Comparison of ENCODE assay signal across 8 cellular contexts in genomic region chr7:73828107-73828803, GRCh38. TPM values are rescaled to one million over a fixed set of nuclear protein-coding genes. Genes with fewer than 3 reads are reported as not detected.
DNase-seq lines count a peak whose midpoint lies in the region; ATAC-seq and TF ChIP-seq lines count a peak whose summit lies in the region.

No MANE protein-coding gene starts in this region.

- no peaks in the 10 kb centered on the region for H3K9me3 Mint-ChIP-seq in stimulated activated naive B cell treated with anti-CD40 and anti-IgM and Interleukin-4, amounts not matched to agents 10 μg/mL and 1 μg/mL and 100 μg/mL, for 72 hours
- no peaks in the 10 kb centered on the region for H3K9me3 Mint-ChIP-seq in activated T-cell treated with anti-CD3 and anti-CD28 coated beads, Interleukin-2, amount 50 U/mL, for 24 hours

- H3K4me3 ChIP-seq in fibroblast of villous mesenchyme (ENCODE audit: low read depth, low read length) = no peak overlapping the region

- no peak overlapping the region for H3K27ac Mint-ChIP-seq in stimulated activated naive B cell treated with anti-CD40 and anti-IgM and Interleukin-4, amounts not matched to agents 10 μg/mL and 1 μg/mL and 100 μg/mL, for 72 hours
- no peak overlapping the region for H3K27ac Mint-ChIP-seq in activated T-cell treated with anti-CD3 and anti-CD28 coated beads, Interleukin-2, amount 50 U/mL, for 24 hours

- no peak overlapping the region for H3K4me3 Mint-ChIP-seq in stimulated activated naive B cell treated with anti-CD40 and anti-IgM and Interleukin-4, amounts not matched to agents 10 μg/mL and 1 μg/mL and 100 μg/mL, for 72 hours
- H3K4me3 Mint-ChIP-seq in activated T-cell treated with anti-CD3 and anti-CD28 coated beads, Interleukin-2, amount 50 U/mL, for 24 hours = no peak overlapping the region

- ATAC-seq in stimulated activated naive B cell treated with anti-CD40 and anti-IgM and Interleukin-4, amounts not matched to agents 10 μg/mL and 1 μg/mL and 100 μg/mL, for 72 hours (replicated peaks) = peak; percentile 62 to 76
- ATAC-seq in GM21825 (IDR thresholded peaks at IDR 0.05; ENCODE audit: unreplicated experiment) = no peak
- no peak for ATAC-seq in GM21526 (IDR thresholded peaks at IDR 0.05; ENCODE audit: low FRiP score, unreplicated experiment)

- peak; percentile 100 for DNase-seq in DMS53 treated with DMSO at 0.1 percent for 48 hours (lab: John Stamatoyannopoulos, UW; ENCODE audit: unreplicated experiment)
- DNase-seq in NCI-H1092 (lab: John Stamatoyannopoulos, UW) = peak; percentile 94
- peak; percentile 100 for DNase-seq in SW480 (ENCODE audit: low spot score)
- peak; percentile 72 for DNase-seq in fibroblast of villous mesenchyme (ENCODE audit: low read depth)
- DNase-seq in stimulated activated naive B cell treated with anti-CD40 and anti-IgM and Interleukin-4, amounts not matched to agents 10 μg/mL and 1 μg/mL and 100 μg/mL, for 72 hours = no peak
- DNase-seq in activated T-cell treated with anti-CD3 and anti-CD28 coated beads, Interleukin-2, amount 50 U/mL, for 24 hours = no peak

- peaks cover 25 to 39% of the 10 kb centered on the region in 2 donors for H3K4me1 Mint-ChIP-seq in stimulated activated naive B cell treated with anti-CD40 and anti-IgM and Interleukin-4, amounts not matched to agents 10 μg/mL and 1 μg/mL and 100 μg/mL, for 72 hours
- H3K4me1 Mint-ChIP-seq in activated T-cell treated with anti-CD3 and anti-CD28 coated beads, Interleukin-2, amount 50 U/mL, for 24 hours (ENCODE audit: low read depth) = peaks cover 32% of the 10 kb centered on the region

- no peak for TF ChIP-seq CTCF in fibroblast of villous mesenchyme (IDR thresholded peaks at IDR 0.05; ENCODE audit: insufficient read depth, low read depth, low read length)

- H3K36me3 Mint-ChIP-seq in stimulated activated naive B cell treated with anti-CD40 and anti-IgM and Interleukin-4, amounts not matched to agents 10 μg/mL and 1 μg/mL and 100 μg/mL, for 72 hours = no peaks in the 10 kb centered on the region
- no peaks in the 10 kb centered on the region for H3K36me3 Mint-ChIP-seq in activated T-cell treated with anti-CD3 and anti-CD28 coated beads, Interleukin-2, amount 50 U/mL, for 24 hours (ENCODE audit: low read depth)

- H3K27me3 Mint-ChIP-seq in stimulated activated naive B cell treated with anti-CD40 and anti-IgM and Interleukin-4, amounts not matched to agents 10 μg/mL and 1 μg/mL and 100 μg/mL, for 72 hours = no peaks in the 10 kb centered on the region
- peaks cover 35% of the 10 kb centered on the region for H3K27me3 Mint-ChIP-seq in activated T-cell treated with anti-CD3 and anti-CD28 coated beads, Interleukin-2, amount 50 U/mL, for 24 hours

RNA-seq across cellular contexts. Expression of gene CLDN4, which starts 2.5 kb away (rescaled TPM):
- total RNA-seq in fibroblast of villous mesenchyme = under 0.01 and 0.86 TPM in 2 replicates

RNA-seq across cellular contexts. Expression of gene METTL27, which starts 14.1 kb away (rescaled TPM):
- 1.6 and 2.6 TPM in 2 replicates for total RNA-seq in fibroblast of villous mesenchyme

RNA-seq across cellular contexts. Expression of gene TMEM270, which starts 32.7 kb away (rescaled TPM):
- not detected in 2 replicates for total RNA-seq in fibroblast of villous mesenchyme

RNA-seq across cellular contexts. Expression of gene CLDN3, which starts 58.2 kb away (rescaled TPM):
- not detected in 2 replicates for total RNA-seq in fibroblast of villous mesenchyme

Comparison
In these comparisons a context has a peak if more than half of its experiments do, and no peak if none do; other contexts are left out.
1. DNase-seq: peak in DMS53 treated with DMSO at 0.1 percent for 48 hours (single experiment), NCI-H1092 (single experiment), SW480 (single experiment) and fibroblast of villous mesenchyme (single experiment); none in stimulated activated naive B cell treated with anti-CD40 and anti-IgM and Interleukin-4, amounts not matched to agents 10 μg/mL and 1 μg/mL and 100 μg/mL, for 72 hours (single experiment) and activated T-cell treated with anti-CD3 and anti-CD28 coated beads, Interleukin-2, amount 50 U/mL, for 24 hours (single experiment).
2. ATAC-seq: peak in stimulated activated naive B cell treated with anti-CD40 and anti-IgM and Interleukin-4, amounts not matched to agents 10 μg/mL and 1 μg/mL and 100 μg/mL, for 72 hours (2 of 2); none in GM21825 (single experiment) and GM21526 (single experiment).